2 cellular contexts compared by ENCODE assay signal in the genomic region with DNA sequence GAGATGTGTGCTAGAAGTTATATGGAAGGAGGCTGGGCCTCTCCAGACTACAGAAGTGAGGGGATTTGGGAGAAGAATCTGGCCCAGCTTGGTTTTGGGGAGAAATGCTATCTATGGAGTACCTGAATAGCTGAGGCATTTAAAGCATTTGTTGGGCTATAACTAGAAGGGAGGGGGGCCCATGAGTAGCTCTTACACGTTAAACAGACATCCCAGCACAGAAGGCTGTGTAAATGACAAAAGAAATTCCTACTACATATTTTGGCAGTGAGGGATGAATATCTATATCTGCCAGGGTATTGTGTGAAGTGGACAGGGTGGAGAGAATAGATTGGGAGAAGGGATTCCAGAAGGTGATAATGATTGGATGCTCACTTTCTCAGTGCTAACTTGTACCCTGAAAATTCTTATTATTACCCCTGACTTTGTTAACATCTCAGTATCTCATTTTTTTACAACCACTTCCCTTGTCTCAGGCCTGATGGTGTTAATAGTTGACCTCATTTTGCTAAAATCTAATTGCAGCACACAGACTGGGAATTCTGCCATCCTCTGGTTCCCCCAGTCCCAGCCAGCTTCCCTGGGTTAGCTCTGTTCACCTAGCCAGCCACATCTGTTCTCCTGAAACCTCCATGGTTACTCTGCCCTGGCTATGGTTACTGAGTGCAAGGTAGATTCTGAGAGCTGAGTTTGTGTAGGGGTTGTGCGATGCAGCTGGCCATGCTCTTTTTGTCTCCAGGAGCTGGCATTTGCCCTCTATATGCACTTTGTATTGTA.
TF ChIP-seq lines count a peak whose summit lies in the region.

No MANE protein-coding gene starts in this region.

TF ChIP-seq in SK-N-SH treated with all-trans-retinoic acid at 6 μM for 48 hours, 23 proteins besides CTCF, POLR2A, EP300 and RAD21 (continued from another document):
- TF ChIP-seq ISL1 (CRISPR knock-in tag; IDR thresholded peaks at IDR 0.05): peak; percentile 27
- TF ChIP-seq, protein P1, sequence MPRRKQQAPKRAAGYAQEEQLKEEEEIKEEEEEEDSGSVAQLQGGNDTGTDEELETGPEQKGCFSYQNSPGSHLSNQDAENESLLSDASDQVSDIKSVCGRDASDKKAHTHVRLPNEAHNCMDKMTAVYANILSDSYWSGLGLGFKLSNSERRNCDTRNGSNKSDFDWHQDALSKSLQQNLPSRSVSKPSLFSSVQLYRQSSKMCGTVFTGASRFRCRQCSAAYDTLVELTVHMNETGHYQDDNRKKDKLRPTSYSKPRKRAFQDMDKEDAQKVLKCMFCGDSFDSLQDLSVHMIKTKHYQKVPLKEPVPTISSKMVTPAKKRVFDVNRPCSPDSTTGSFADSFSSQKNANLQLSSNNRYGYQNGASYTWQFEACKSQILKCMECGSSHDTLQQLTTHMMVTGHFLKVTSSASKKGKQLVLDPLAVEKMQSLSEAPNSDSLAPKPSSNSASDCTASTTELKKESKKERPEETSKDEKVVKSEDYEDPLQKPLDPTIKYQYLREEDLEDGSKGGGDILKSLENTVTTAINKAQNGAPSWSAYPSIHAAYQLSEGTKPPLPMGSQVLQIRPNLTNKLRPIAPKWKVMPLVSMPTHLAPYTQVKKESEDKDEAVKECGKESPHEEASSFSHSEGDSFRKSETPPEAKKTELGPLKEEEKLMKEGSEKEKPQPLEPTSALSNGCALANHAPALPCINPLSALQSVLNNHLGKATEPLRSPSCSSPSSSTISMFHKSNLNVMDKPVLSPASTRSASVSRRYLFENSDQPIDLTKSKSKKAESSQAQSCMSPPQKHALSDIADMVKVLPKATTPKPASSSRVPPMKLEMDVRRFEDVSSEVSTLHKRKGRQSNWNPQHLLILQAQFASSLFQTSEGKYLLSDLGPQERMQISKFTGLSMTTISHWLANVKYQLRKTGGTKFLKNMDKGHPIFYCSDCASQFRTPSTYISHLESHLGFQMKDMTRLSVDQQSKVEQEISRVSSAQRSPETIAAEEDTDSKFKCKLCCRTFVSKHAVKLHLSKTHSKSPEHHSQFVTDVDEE (CRISPR knock-in tag; IDR thresholded peaks at IDR 0.05): no peak

TF ChIP-seq in SK-N-SH, 30 proteins besides CTCF, POLR2A, EP300 and RAD21:
- TF ChIP-seq, protein P2, sequence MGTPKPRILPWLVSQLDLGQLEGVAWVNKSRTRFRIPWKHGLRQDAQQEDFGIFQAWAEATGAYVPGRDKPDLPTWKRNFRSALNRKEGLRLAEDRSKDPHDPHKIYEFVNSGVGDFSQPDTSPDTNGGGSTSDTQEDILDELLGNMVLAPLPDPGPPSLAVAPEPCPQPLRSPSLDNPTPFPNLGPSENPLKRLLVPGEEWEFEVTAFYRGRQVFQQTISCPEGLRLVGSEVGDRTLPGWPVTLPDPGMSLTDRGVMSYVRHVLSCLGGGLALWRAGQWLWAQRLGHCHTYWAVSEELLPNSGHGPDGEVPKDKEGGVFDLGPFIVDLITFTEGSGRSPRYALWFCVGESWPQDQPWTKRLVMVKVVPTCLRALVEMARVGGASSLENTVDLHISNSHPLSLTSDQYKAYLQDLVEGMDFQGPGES (IDR thresholded peaks at IDR 0.05; ENCODE audit: low read depth, low read length): no peak
- TF ChIP-seq CHD2 (IDR thresholded peaks at IDR 0.05; ENCODE audit: low read length, partially characterized antibody) (no peak), MXI1 (IDR thresholded peaks at IDR 0.05; ENCODE audit: low read depth, low read length) (no peak), GABPA (IDR thresholded peaks at IDR 0.05; ENCODE audit: low read depth) (no peak), ELF1 (IDR thresholded peaks at IDR 0.05) (no peak), TAF1 (IDR thresholded peaks at IDR 0.05; ENCODE audit: borderline replicate concordance, low read depth, low read length) (no peak), MEF2A (IDR thresholded peaks at IDR 0.05; ENCODE audit: borderline replicate concordance, low read depth) (no peak), FOXM1 (IDR thresholded peaks at IDR 0.05; ENCODE audit: low read depth) (no peak), GATA2 (CRISPR knock-in tag; IDR thresholded peaks at IDR 0.05) (no peak), FOXJ3 (CRISPR knock-in tag; IDR thresholded peaks at IDR 0.05) (no peak)
- TF ChIP-seq, protein P3, sequence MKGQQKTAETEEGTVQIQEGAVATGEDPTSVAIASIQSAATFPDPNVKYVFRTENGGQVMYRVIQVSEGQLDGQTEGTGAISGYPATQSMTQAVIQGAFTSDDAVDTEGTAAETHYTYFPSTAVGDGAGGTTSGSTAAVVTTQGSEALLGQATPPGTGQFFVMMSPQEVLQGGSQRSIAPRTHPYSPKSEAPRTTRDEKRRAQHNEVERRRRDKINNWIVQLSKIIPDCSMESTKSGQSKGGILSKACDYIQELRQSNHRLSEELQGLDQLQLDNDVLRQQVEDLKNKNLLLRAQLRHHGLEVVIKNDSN (IDR thresholded peaks at IDR 0.05; ENCODE audit: borderline replicate concordance, low read depth): no peak
- TF ChIP-seq, protein P4, sequence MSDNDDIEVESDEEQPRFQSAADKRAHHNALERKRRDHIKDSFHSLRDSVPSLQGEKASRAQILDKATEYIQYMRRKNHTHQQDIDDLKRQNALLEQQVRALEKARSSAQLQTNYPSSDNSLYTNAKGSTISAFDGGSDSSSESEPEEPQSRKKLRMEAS (IDR thresholded peaks at IDR 0.05; ENCODE audit: low read depth): no peak
